ENCODE assay signal across 18 cellular contexts in the genomic region with DNA sequence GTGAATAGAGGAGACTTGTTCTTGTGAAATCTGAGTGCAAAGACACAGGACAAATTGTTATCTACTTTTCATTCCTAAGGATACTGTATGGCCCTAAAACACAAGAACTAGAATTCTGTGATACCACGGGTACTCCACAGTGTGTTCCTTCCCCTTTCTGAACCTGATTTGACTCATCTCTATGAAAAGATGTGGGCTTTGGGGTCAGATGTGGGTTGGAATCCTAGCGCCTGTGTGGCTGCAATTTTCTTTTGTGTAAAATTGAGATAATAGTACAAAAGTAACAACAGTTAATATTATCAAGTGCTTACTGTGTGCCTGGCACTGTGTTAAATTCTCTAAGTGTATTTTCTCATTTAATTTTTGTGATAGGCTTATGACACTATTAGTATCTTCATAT. TPM values are rescaled to one million over a fixed set of nuclear protein-coding genes. Genes with fewer than 3 reads are reported as not detected.
DNase-seq lines count a peak whose midpoint lies in the region; ATAC-seq and TF ChIP-seq lines count a peak whose summit lies in the region.
"Had no signal": no experiment of that assay in that cellular context is flagged by ENCODE, and none has a peak within 500 bp of the region (broad histone marks: within the 10 kb centered on the region; RNA-seq: fewer than 3 reads in every experiment).

No MANE protein-coding gene starts in this region.

- no peak for TF ChIP-seq POLR2A in uterus (IDR thresholded peaks at IDR 0.05)

- peak; percentile 59 for ATAC-seq in HG02852 (IDR thresholded peaks at IDR 0.05; ENCODE audit: unreplicated experiment)
- peak; percentile 91 for ATAC-seq in stimulated activated memory B cell treated with anti-CD40 and anti-IgM and Interleukin-4, amounts not matched to agents 10 μg/mL and 1 μg/mL and 100 μg/mL, for 72 hours
- ATAC-seq in esophagus mucosa, result no peak

- H3K27ac ChIP-seq in uterus, result no peak overlapping the region
- H3K27ac ChIP-seq: Peyer's patch had no signal

- H3K36me3 Mint-ChIP-seq in activated T-cell treated with anti-CD3 and anti-CD28 coated beads, Interleukin-2, amount 50 U/mL, for 24 hours (ENCODE audit: low read depth), result peaks cover 82% of the 10 kb centered on the region
- H3K36me3 Mint-ChIP-seq in stimulated activated memory B cell treated with anti-CD40 and anti-IgM and Interleukin-4, amounts not matched to agents 10 μg/mL and 1 μg/mL and 100 μg/mL, for 72 hours, result peaks cover 26% of the 10 kb centered on the region

- no peak for DNase-seq in activated T-cell treated with anti-CD3 and anti-CD28 coated beads, Interleukin-2, amount 50 U/mL, for 24 hours
- DNase-seq in activated T-cell treated with anti-CD3 and anti-CD28 coated beads, Interleukin-2, amount 50 U/mL, for 1 hour, result no peak
- peak; percentile 57 for DNase-seq in NOMO-1 treated with DMSO at 0.1 percent for 48 hours (lab: John Stamatoyannopoulos, UW; ENCODE audit: unreplicated experiment)
- no peak for DNase-seq in uterus
- DNase-seq in iPS-NIHi11 (ENCODE audit: low spot score), result no peak
- DNase-seq: ACHN; activated CD4-positive, CD25-positive, alpha-beta regulatory T cell; activated T-cell treated with anti-CD3 and anti-CD28 coated beads, Interleukin-2, amount 50 U/mL, for 4 hours; amygdala; COR-L47; HFFc6; mesendoderm; NCI-H1436; Peyer's patch; stimulated activated CD4-positive, alpha-beta T cell treated with anti-CD3 and anti-CD28 coated beads, Interleukin-4, amount 100 ng/mL, for 4 hours had no signal

- H3K4me3 Mint-ChIP-seq in activated T-cell treated with anti-CD3 and anti-CD28 coated beads, Interleukin-2, amount 50 U/mL, for 24 hours, result no peak overlapping the region
- no peak overlapping the region for H3K4me3 Mint-ChIP-seq in stimulated activated memory B cell treated with anti-CD40 and anti-IgM and Interleukin-4, amounts not matched to agents 10 μg/mL and 1 μg/mL and 100 μg/mL, for 72 hours
- H3K4me3 Mint-ChIP-seq: HFFc6 had no signal

- H3K27me3 Mint-ChIP-seq in activated T-cell treated with anti-CD3 and anti-CD28 coated beads, Interleukin-2, amount 50 U/mL, for 24 hours, result no peaks in the 10 kb centered on the region
- no peaks in the 10 kb centered on the region for H3K27me3 Mint-ChIP-seq in stimulated activated memory B cell treated with anti-CD40 and anti-IgM and Interleukin-4, amounts not matched to agents 10 μg/mL and 1 μg/mL and 100 μg/mL, for 72 hours

- no peaks in the 10 kb centered on the region for H3K27me3 ChIP-seq in uterus
- H3K27me3 ChIP-seq: Peyer's patch had no signal

- H3K27ac Mint-ChIP-seq in activated T-cell treated with anti-CD3 and anti-CD28 coated beads, Interleukin-2, amount 50 U/mL, for 24 hours, result peak overlapping the region; percentile 14
- H3K27ac Mint-ChIP-seq in stimulated activated memory B cell treated with anti-CD40 and anti-IgM and Interleukin-4, amounts not matched to agents 10 μg/mL and 1 μg/mL and 100 μg/mL, for 72 hours, result no peak overlapping the region
- H3K27ac Mint-ChIP-seq: HFFc6 had no signal

- no peak overlapping the region for H3K4me3 ChIP-seq in uterus
- H3K4me3 ChIP-seq: Peyer's patch had no signal

- H3K9me3 ChIP-seq in uterus, result no peaks in the 10 kb centered on the region
- H3K9me3 ChIP-seq: Peyer's patch had no signal

- no peaks in the 10 kb centered on the region for H3K36me3 ChIP-seq in uterus

- no peaks in the 10 kb centered on the region for H3K9me3 Mint-ChIP-seq in activated T-cell treated with anti-CD3 and anti-CD28 coated beads, Interleukin-2, amount 50 U/mL, for 24 hours
- no peaks in the 10 kb centered on the region for H3K9me3 Mint-ChIP-seq in stimulated activated memory B cell treated with anti-CD40 and anti-IgM and Interleukin-4, amounts not matched to agents 10 μg/mL and 1 μg/mL and 100 μg/mL, for 72 hours
- H3K9me3 Mint-ChIP-seq: activated T-cell treated with anti-CD3 and anti-CD28 coated beads, Interleukin-2, amount 50 U/mL, for 4 hours; HFFc6 had no signal

- peaks cover 62% of the 10 kb centered on the region for H3K4me1 Mint-ChIP-seq in activated T-cell treated with anti-CD3 and anti-CD28 coated beads, Interleukin-2, amount 50 U/mL, for 24 hours (ENCODE audit: low read depth)
- H3K4me1 Mint-ChIP-seq in stimulated activated memory B cell treated with anti-CD40 and anti-IgM and Interleukin-4, amounts not matched to agents 10 μg/mL and 1 μg/mL and 100 μg/mL, for 72 hours, result peaks cover 35% of the 10 kb centered on the region

- no peak for TF ChIP-seq CTCF in uterus (IDR thresholded peaks at IDR 0.05)

- intact Hi-C loops in uterus (cut with DNase I; ENCODE audit: low total_unique reads), result no loop called here

- H3K4me1 ChIP-seq in uterus, result no peaks in the 10 kb centered on the region
- H3K4me1 ChIP-seq: Peyer's patch had no signal

RNA-seq across cellular contexts. Expression of gene SRGN, which starts 8.1 kb away (rescaled TPM):
- total RNA-seq in uterus (100 to 1,000 TPM in 2 of 4 donors, 10 to 100 TPM in 2; 36.9 to 281 (median 120) TPM), esophagus mucosa (7.9 TPM)

RNA-seq across cellular contexts. Expression of gene VPS26A, which starts 27.9 kb away (rescaled TPM):
- total RNA-seq in uterus, result 10 to 100 TPM; 22.0 to 67.2 (median 52.1) TPM
- 42.2 TPM for total RNA-seq in esophagus mucosa
